35 cellular contexts compared by ENCODE assay signal in genomic region chr14:82003418-82003817, GRCh38.
"Had no signal": no experiment of that assay in that cellular context is flagged by ENCODE, and none has a peak within 500 bp of the region (broad histone marks: within the 10 kb centered on the region; RNA-seq: fewer than 3 reads in every experiment).

No MANE protein-coding gene starts in this region.

- H3K27ac Mint-ChIP-seq: activated B cell treated with CpG ODN at 0.5 μM for 24 hours; activated CD4-positive, alpha-beta memory T cell treated with anti-CD3 and anti-CD28 coated beads for 36 hours; activated naive CD4-positive, alpha-beta T cell treated with anti-CD3 and anti-CD28 coated beads, Interleukin-2, amount 10 ng/mL, durations not matched to agents 7 days and 5 days; activated naive CD8-positive, alpha-beta T cell; activated naive CD8-positive, alpha-beta T cell treated with anti-CD3 and anti-CD28 coated beads, Interleukin-2, amount 50 U/mL, for 24 hours; activated T-helper 1 cell treated with anti-CD3 and anti-CD28 coated beads, Interleukin-12 subunit alpha, Interleukin-12 subunit beta, Interleukin-2, Interleukin-4 antibody, amounts not matched to agents 30 ng/mL and 10 ng/mL and 1 ng/mL, durations not matched to agents 14 hours and 24 hours and 36 hours had no signal

- H3K4me1 Mint-ChIP-seq: activated B cell treated with CpG ODN at 0.5 μM for 24 hours; activated naive CD4-positive, alpha-beta T cell treated with anti-CD3 and anti-CD28 coated beads, Interleukin-2, amount 10 ng/mL, durations not matched to agents 7 days and 5 days; activated naive CD8-positive, alpha-beta T cell treated with anti-CD3 and anti-CD28 coated beads, Interleukin-2, amount 50 U/mL, for 24 hours had no signal

- H3K36me3 Mint-ChIP-seq: activated CD4-positive, alpha-beta memory T cell treated with anti-CD3 and anti-CD28 coated beads for 36 hours; activated naive CD4-positive, alpha-beta T cell treated with anti-CD3 and anti-CD28 coated beads, Interleukin-2, amount 10 ng/mL, durations not matched to agents 7 days and 5 days; activated naive CD8-positive, alpha-beta T cell had no signal

- H3K4me1 ChIP-seq: Peyer's patch had no signal

- H3K9me3 ChIP-seq: Peyer's patch had no signal

- H3K27me3 Mint-ChIP-seq: activated B cell treated with CpG ODN at 0.5 μM for 24 hours; activated CD4-positive, alpha-beta memory T cell treated with anti-CD3 and anti-CD28 coated beads for 36 hours; activated naive CD4-positive, alpha-beta T cell treated with anti-CD3 and anti-CD28 coated beads, Interleukin-2, amount 10 ng/mL, durations not matched to agents 7 days and 5 days; activated naive CD8-positive, alpha-beta T cell; activated naive CD8-positive, alpha-beta T cell treated with anti-CD3 and anti-CD28 coated beads, Interleukin-2, amount 50 U/mL, for 24 hours had no signal

- H3K4me3 Mint-ChIP-seq: activated B cell treated with CpG ODN at 0.5 μM for 24 hours; activated CD4-positive, alpha-beta memory T cell treated with anti-CD3 and anti-CD28 coated beads for 36 hours; activated naive CD4-positive, alpha-beta T cell treated with anti-CD3 and anti-CD28 coated beads, Interleukin-2, amount 10 ng/mL, durations not matched to agents 7 days and 5 days; activated naive CD8-positive, alpha-beta T cell; activated naive CD8-positive, alpha-beta T cell treated with anti-CD3 and anti-CD28 coated beads, Interleukin-2, amount 50 U/mL, for 24 hours; activated T-cell treated with anti-CD3 and anti-CD28 coated beads, Interleukin-2, amount 50 U/mL, for 4 hours; activated T-helper 1 cell treated with anti-CD3 and anti-CD28 coated beads, Interleukin-12 subunit alpha, Interleukin-12 subunit beta, Interleukin-2, Interleukin-4 antibody, amounts not matched to agents 30 ng/mL and 10 ng/mL and 1 ng/mL, durations not matched to agents 14 hours and 24 hours and 36 hours had no signal

- H3K36me3 ChIP-seq: Peyer's patch had no signal

- DNase-seq: activated B cell treated with CpG ODN at 0.5 μM for 24 hours; activated CD4-positive, alpha-beta memory T cell treated with anti-CD3 and anti-CD28 coated beads for 36 hours; activated CD4-positive, alpha-beta T cell treated with anti-CD3 and anti-CD28 coated beads for 4 hours; activated CD4-positive, alpha-beta T cell treated with anti-CD3 and anti-CD28 coated beads, Interleukin-2, amount 50 U/mL, for 1 hour; activated CD4-positive, CD25-positive, alpha-beta regulatory T cell treated with anti-CD3 and anti-CD28 coated beads, Interleukin-2, amount 50 U/mL, for 72 hours; activated CD8-positive, alpha-beta memory T cell treated with anti-CD3 and anti-CD28 coated beads, Interleukin-2, amount 50 U/mL, for 4 hours; activated effector memory CD4-positive, alpha-beta T cell treated with Interleukin-2 at 50 U/mL for 16 hours; activated naive CD4-positive, alpha-beta T cell treated with anti-CD3 and anti-CD28 coated beads, Interleukin-2, amount 10 ng/mL, durations not matched to agents 7 days and 5 days; activated naive CD8-positive, alpha-beta T cell treated with anti-CD3 and anti-CD28 coated beads, Interleukin-2, amount 50 U/mL, for 24 hours; activated T-cell treated with anti-CD3 and anti-CD28 coated beads for 4 hours; activated T-cell treated with anti-CD3 and anti-CD28 coated beads, Interleukin-2, amount 50 U/mL, for 4 hours; anterior cingulate cortex; Karpas-422; KBM-7; MM.1S; MV-4-11; NCI-H1092; NCI-H1436 treated with DMSO at 0.1 percent for 48 hours; NCI-H1694 treated with DMSO at 0.1 percent for 48 hours; NCI-H2029; NCI-H345; NCI-H524 treated with DMSO at 0.1 percent for 48 hours; NCI-H748 treated with DMSO at 0.1 percent for 48 hours; NK-92 treated with Interleukin-12 subunit alpha and Interleukin-12 subunit beta, amount 100 ng/mL, for 24 hours; PC-3; Peyer's patch; RPMI8226; SIG-M5; SW 1271; T-helper 1 cell; T-helper 2 cell; T-helper 9 cell had no signal

- H3K4me3 ChIP-seq: Peyer's patch had no signal

- H3K9me3 Mint-ChIP-seq: activated naive CD4-positive, alpha-beta T cell treated with anti-CD3 and anti-CD28 coated beads, Interleukin-2, amount 10 ng/mL, durations not matched to agents 7 days and 5 days; activated T-helper 1 cell treated with anti-CD3 and anti-CD28 coated beads, Interleukin-12 subunit alpha, Interleukin-12 subunit beta, Interleukin-2, Interleukin-4 antibody, amounts not matched to agents 30 ng/mL and 10 ng/mL and 1 ng/mL, durations not matched to agents 14 hours and 24 hours and 36 hours had no signal

- H3K27ac ChIP-seq: Peyer's patch, VCaP had no signal

- H3K27me3 ChIP-seq: Peyer's patch had no signal
